8 cellular contexts compared by ENCODE assay signal in the genomic region with DNA sequence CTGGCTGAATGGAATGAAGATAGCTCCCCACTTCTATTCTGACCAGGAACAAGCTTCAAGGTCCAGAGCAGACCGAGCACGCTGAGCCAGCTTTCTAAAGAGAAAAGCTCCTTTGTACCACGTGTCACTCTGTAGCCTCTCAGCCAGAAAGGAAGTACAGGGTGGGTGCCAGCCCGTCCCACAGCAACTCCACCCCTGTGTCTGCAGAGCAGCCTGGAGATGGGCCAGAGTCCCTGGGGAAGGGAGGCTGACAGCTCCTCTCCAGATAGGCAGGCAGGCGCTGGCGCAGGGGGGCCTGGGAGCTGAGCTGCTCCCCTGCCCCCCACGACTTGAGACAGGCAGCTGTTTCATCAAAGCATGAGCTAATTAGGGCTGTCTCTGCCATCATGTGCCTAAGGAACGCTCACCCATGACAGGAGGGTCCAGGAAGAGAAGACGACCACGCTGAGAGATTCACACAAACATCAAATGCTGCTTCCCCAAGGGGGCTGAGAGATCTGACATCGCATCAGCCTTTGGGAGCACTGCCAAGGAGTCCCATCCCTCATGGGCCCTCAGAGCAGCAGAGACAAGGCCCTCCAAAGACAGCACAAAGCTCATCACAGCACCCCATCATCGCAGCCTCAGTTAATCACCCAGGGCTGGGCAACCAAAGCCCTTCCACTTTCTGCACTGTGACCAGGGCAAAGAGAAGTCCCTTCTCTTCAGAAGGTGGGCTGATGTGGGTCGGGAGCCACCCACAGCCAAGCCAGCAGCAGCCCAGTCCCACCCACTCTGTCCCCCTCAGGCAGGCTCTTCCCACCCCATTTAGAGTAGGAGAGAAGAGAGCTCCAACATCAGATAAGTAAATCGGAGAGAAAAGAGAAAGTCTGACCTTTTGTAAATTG.
A peak's percentile ranks its signal among the peaks of the same experiment; 100 is the strongest.
DNase-seq lines count a peak whose midpoint lies in the region; ATAC-seq and TF ChIP-seq lines count a peak whose summit lies in the region.

No MANE protein-coding gene starts in this region.

- H3K9me2 ChIP-seq in OCI-LY1 (ENCODE audit: low read depth, low read length): no peaks in the 10 kb centered on the region

- H3K4me1 Mint-ChIP-seq in WTC11: peaks cover 24% of the 10 kb centered on the region

- no peak overlapping the region for H3K27ac ChIP-seq in OCI-LY1 (ENCODE audit: low read depth, low read length, poor library complexity, severe bottlenecking)
- no peak overlapping the region for H3K27ac ChIP-seq in duodenal mucosa (ENCODE audit: low read depth, low read length)
- H3K27ac ChIP-seq in thoracic aorta: peak overlapping the region; percentile 75 to 81

- H3K4me1 ChIP-seq in OCI-LY1 (ENCODE audit: insufficient read depth, low read length, severe bottlenecking): peaks cover 15% of the 10 kb centered on the region
- peaks cover 20 to 27% of the 10 kb centered on the region in 2 donors for H3K4me1 ChIP-seq in duodenal mucosa (ENCODE audit: control insufficient read depth in 1 of 2, insufficient read depth in 2 of 2, low read length in 2 of 2)
- H3K4me1 ChIP-seq in thoracic aorta (ENCODE audit: control insufficient read depth in 1 of 2, low read depth in 2 of 2): peaks cover 44 to 63% of the 10 kb centered on the region in 2 donors

- H3K27me3 Mint-ChIP-seq in WTC11 (ENCODE audit: low read depth): no peaks in the 10 kb centered on the region

- CTCF ChIA-PET in WTC11 (lab: Charles Lee): interaction anchor here (0.7 to 3.0 kb wide), 6 partner anchors 7 to 312 kb away, joined by 3 to 9 read pairs (median 4); no protein-coding TSS in a partner anchor

- no peaks in the 10 kb centered on the region for H4K20me1 ChIP-seq in OCI-LY1 (ENCODE audit: insufficient read depth, low read length)

- ATAC-seq in HG03196 (IDR thresholded peaks at IDR 0.05; ENCODE audit: unreplicated experiment) (peak; percentile 58), thoracic aorta (ENCODE audit: insufficient number of reproducible peaks, low FRiP score, low read depth) (no peak), WTC11 (no peak)

- POLR2A ChIA-PET in WTC11 (lab: Charles Lee): no interaction called here

- H3K27ac Mint-ChIP-seq in WTC11: no peak overlapping the region

- H3K27me3 ChIP-seq in OCI-LY1 (ENCODE audit: insufficient read depth, low read length): no peaks in the 10 kb centered on the region
- no peaks in the 10 kb centered on the region for H3K27me3 ChIP-seq in duodenal mucosa (ENCODE audit: control insufficient read depth in 1 of 2, insufficient read depth in 2 of 2, low read length in 2 of 2)
- H3K27me3 ChIP-seq in thoracic aorta (replicated peaks; ENCODE audit: insufficient read depth): no peaks in the 10 kb centered on the region

- no peaks in the 10 kb centered on the region for H3K36me3 Mint-ChIP-seq in WTC11

- no peaks in the 10 kb centered on the region for H3K9me3 Mint-ChIP-seq in WTC11

- H3F3A ChIP-seq in OCI-LY1 (ENCODE audit: insufficient read depth, low read length): no peaks in the 10 kb centered on the region

- H3K9ac ChIP-seq in OCI-LY1 (ENCODE audit: low read length) (no peak overlapping the region; the same call in 1 of the 2 replicates), duodenal mucosa (ENCODE audit: low read depth in 1 of 2, low read length in 2 of 2) (peak overlapping the region; percentile 30 to 32)

- TF ChIP-seq CTCF in OCI-LY1 (IDR thresholded peaks at IDR 0.05; ENCODE audit: low read length): no peak
- TF ChIP-seq CTCF in thoracic aorta (IDR thresholded peaks at IDR 0.05): no peak
- no peak for TF ChIP-seq CTCF in WTC11 (IDR thresholded peaks at IDR 0.05)

- no peak overlapping the region for H3K4me3 Mint-ChIP-seq in WTC11

- H3K4me2 ChIP-seq in OCI-LY1 (ENCODE audit: low read length): peak overlapping the region; percentile 6; the same call in 1 of the 2 replicates

- no peak overlapping the region for H3K4me3 ChIP-seq in OCI-LY1 (ENCODE audit: low read depth, low read length, poor library complexity, severe bottlenecking)
- H3K4me3 ChIP-seq in duodenal mucosa (ENCODE audit: low read depth in 1 of 2, low read length in 2 of 2): peak overlapping the region; percentile 20 to 23
- H3K4me3 ChIP-seq in thoracic aorta: peak overlapping the region; percentile 28

- DNase-seq in NOMO-1 treated with DMSO at 0.1 percent for 48 hours (lab: John Stamatoyannopoulos, UW; ENCODE audit: unreplicated experiment) (peak; percentile 4), NOMO-1 treated with dmso at 0.1 percent for 144 hours (lab: John Stamatoyannopoulos, UW; ENCODE audit: unreplicated experiment) (no peak), medulla oblongata (ENCODE audit: extremely low spot score) (peak; percentile 92), thoracic aorta (ENCODE audit: low spot score) (peak; percentile 36), WTC11 (ENCODE audit: low spot score) (no peak)

- H3K79me2 ChIP-seq in OCI-LY1 (ENCODE audit: insufficient read depth, low read length): no peaks in the 10 kb centered on the region

- no peak overlapping the region for H2AFZ ChIP-seq in OCI-LY1 (ENCODE audit: low read length)

- H3K36me3 ChIP-seq in OCI-LY1 (ENCODE audit: insufficient read depth, low read length) (no peaks in the 10 kb centered on the region), duodenal mucosa (ENCODE audit: control insufficient read depth in 1 of 2, insufficient read depth in 2 of 2, low read length in 2 of 2) (peaks cover 8 to 9% of the 10 kb centered on the region in 2 donors), thoracic aorta (no peaks in the 10 kb centered on the region)

- no peaks in the 10 kb centered on the region for H3K9me3 ChIP-seq in OCI-LY1 (ENCODE audit: low read length)
- H3K9me3 ChIP-seq in duodenal mucosa (ENCODE audit: control insufficient read depth in 1 of 2, low read length in 2 of 2): no peaks in the 10 kb centered on the region
- H3K9me3 ChIP-seq in thoracic aorta: no peaks in the 10 kb centered on the region

TF ChIP-seq in WTC11, 78 proteins besides CTCF, POLR2A, EP300 and RAD21 (continues in another document):
- no peak for TF ChIP-seq NFYB (CRISPR knock-in tag; conservative IDR thresholded peaks at IDR 0.05; ENCODE audit: low read depth)
- TF ChIP-seq, protein P1, sequence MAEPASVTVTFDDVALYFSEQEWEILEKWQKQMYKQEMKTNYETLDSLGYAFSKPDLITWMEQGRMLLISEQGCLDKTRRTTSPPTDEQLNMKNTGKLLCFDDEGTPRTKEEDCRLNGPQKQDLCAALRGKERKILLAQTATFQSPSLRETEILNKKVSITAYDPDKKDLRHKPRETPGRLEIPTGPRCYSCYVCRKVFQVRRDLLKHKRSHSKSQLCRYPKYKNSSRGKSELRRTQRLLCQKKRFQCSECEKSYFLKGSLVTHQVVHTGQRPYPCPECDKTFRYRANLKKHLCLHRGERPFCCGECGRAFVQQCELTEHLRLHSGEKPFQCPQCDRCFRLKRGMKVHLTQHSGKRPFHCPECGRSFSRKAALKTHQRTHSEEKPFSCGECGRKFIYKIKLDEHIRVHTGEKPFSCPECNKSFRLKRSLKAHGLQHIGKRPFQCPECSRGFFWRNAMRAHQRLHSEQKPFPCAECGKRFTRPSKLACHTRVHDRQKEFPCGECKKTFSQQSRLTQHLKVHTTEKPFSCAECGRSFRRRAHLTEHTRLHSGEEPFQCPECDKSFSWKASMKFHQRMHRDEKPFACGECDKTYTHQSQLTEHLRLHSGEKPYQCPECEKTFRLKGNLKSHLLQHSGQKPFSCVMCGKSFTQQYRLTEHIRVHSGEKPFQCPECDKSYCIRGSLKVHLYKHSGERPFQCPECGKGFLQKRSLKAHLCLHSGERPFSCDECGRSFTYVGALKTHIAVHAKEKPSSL (CRISPR knock-in tag; conservative IDR thresholded peaks at IDR 0.05): no peak
- no peak for TF ChIP-seq ZNF232 (CRISPR knock-in tag; IDR thresholded peaks at IDR 0.05)
- TF ChIP-seq, protein P2, sequence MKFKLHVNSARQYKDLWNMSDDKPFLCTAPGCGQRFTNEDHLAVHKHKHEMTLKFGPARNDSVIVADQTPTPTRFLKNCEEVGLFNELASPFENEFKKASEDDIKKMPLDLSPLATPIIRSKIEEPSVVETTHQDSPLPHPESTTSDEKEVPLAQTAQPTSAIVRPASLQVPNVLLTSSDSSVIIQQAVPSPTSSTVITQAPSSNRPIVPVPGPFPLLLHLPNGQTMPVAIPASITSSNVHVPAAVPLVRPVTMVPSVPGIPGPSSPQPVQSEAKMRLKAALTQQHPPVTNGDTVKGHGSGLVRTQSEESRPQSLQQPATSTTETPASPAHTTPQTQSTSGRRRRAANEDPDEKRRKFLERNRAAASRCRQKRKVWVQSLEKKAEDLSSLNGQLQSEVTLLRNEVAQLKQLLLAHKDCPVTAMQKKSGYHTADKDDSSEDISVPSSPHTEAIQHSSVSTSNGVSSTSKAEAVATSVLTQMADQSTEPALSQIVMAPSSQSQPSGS (CRISPR knock-in tag; IDR thresholded peaks at IDR 0.05; ENCODE audit: borderline replicate concordance, low read depth): no peak
- TF ChIP-seq, protein P3, sequence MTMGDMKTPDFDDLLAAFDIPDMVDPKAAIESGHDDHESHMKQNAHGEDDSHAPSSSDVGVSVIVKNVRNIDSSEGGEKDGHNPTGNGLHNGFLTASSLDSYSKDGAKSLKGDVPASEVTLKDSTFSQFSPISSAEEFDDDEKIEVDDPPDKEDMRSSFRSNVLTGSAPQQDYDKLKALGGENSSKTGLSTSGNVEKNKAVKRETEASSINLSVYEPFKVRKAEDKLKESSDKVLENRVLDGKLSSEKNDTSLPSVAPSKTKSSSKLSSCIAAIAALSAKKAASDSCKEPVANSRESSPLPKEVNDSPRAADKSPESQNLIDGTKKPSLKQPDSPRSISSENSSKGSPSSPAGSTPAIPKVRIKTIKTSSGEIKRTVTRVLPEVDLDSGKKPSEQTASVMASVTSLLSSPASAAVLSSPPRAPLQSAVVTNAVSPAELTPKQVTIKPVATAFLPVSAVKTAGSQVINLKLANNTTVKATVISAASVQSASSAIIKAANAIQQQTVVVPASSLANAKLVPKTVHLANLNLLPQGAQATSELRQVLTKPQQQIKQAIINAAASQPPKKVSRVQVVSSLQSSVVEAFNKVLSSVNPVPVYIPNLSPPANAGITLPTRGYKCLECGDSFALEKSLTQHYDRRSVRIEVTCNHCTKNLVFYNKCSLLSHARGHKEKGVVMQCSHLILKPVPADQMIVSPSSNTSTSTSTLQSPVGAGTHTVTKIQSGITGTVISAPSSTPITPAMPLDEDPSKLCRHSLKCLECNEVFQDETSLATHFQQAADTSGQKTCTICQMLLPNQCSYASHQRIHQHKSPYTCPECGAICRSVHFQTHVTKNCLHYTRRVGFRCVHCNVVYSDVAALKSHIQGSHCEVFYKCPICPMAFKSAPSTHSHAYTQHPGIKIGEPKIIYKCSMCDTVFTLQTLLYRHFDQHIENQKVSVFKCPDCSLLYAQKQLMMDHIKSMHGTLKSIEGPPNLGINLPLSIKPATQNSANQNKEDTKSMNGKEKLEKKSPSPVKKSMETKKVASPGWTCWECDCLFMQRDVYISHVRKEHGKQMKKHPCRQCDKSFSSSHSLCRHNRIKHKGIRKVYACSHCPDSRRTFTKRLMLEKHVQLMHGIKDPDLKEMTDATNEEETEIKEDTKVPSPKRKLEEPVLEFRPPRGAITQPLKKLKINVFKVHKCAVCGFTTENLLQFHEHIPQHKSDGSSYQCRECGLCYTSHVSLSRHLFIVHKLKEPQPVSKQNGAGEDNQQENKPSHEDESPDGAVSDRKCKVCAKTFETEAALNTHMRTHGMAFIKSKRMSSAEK (CRISPR knock-in tag; IDR thresholded peaks at IDR 0.05; ENCODE audit: borderline replicate concordance): no peak

Comparison
In these comparisons a context has a peak if more than half of its experiments do, and no peak if none do; other contexts are left out.
1. DNase-seq: peak in NOMO-1 treated with DMSO at 0.1 percent for 48 hours (single experiment), medulla oblongata (single experiment) and thoracic aorta (single experiment); none in NOMO-1 treated with dmso at 0.1 percent for 144 hours (single experiment) and WTC11 (single experiment).
2. H3K27ac ChIP-seq: peak in thoracic aorta (2 of 2); none in OCI-LY1 (single experiment) and duodenal mucosa (single experiment).